In the genomic region with DNA sequence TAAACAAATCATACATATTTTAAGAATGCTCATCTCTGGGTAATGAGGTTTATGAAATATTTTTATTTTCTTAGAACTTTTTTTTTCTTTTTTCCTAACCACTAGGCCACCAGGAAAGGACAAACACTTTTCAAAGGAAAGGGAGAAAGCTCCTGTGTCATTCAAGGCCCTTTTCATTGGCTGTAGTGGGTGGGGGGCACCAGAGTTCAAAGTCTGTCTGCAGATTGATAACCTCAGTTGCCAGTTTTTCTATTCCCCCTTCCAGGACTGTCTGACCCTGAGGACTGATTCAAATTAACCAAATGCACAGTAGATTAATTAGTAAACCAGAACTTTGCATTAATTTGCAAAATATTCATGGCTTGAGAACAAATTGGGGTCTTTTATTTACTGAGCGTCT, we compare ENCODE assay signal across 12 cellular contexts.
DNase-seq lines count a peak whose midpoint lies in the region; ATAC-seq and TF ChIP-seq lines count a peak whose summit lies in the region.
"Had no signal": no experiment of that assay in that cellular context is flagged by ENCODE, and none has a peak within 500 bp of the region (broad histone marks: within the 10 kb centered on the region; RNA-seq: fewer than 3 reads in every experiment).

No MANE protein-coding gene starts in this region.

- intact Hi-C loops in thyroid gland (cut with DNase I): no loop called here

- H3K4me1 ChIP-seq in mucosa of rectum (ENCODE audit: control insufficient read depth in 2 of 2, insufficient read depth in 2 of 2, low read length in 2 of 2): peaks cover 0 to 2% of the 10 kb centered on the region in 2 donors
- peaks cover 19 to 36% of the 10 kb centered on the region in 2 donors for H3K4me1 ChIP-seq in thyroid gland
- peaks cover 11% of the 10 kb centered on the region for H3K4me1 ChIP-seq in suprapubic skin

- no peak for DNase-seq in activated T-cell treated with anti-CD3 and anti-CD28 coated beads, Interleukin-2, amount 50 U/mL, for 24 hours
- DNase-seq in activated T-cell treated with anti-CD3 and anti-CD28 coated beads, Interleukin-2, amount 50 U/mL, for 4 hours: no peak
- DNase-seq in brain microvascular endothelial cell (no peak), thyroid gland (no peak), NCI-H1417 (lab: John Stamatoyannopoulos, UW) (no peak), COLO829 (ENCODE audit: low spot score) (no peak), suprapubic skin (ENCODE audit: low spot score in 2 of 2) (no peak)
- DNase-seq: activated CD4-positive, alpha-beta T cell treated with anti-CD3 and anti-CD28 coated beads, Interleukin-2, amount 50 U/mL, for 4 hours had no signal

- TF ChIP-seq CTCF in brain microvascular endothelial cell (IDR thresholded peaks at IDR 0.05; ENCODE audit: low read depth, low read length, missing control alignments) (no peak), thyroid gland (IDR thresholded peaks at IDR 0.05) (no peak), suprapubic skin (IDR thresholded peaks at IDR 0.05) (no peak)

- peaks cover 96% of the 10 kb centered on the region for H3K36me3 Mint-ChIP-seq in activated T-cell treated with anti-CD3 and anti-CD28 coated beads, Interleukin-2, amount 50 U/mL, for 24 hours (ENCODE audit: low read depth)
- peaks cover 49% of the 10 kb centered on the region for H3K36me3 Mint-ChIP-seq in activated T-cell treated with anti-CD3 and anti-CD28 coated beads, Interleukin-2, amount 50 U/mL, for 4 hours (ENCODE audit: insufficient read depth)

- no peak for ATAC-seq in activated T-cell treated with anti-CD3 and anti-CD28 coated beads, Interleukin-2, amount 50 U/mL, for 4 hours

- in situ Hi-C loops in brain microvascular endothelial cell (cut with HindIII; ENCODE audit: low pct_ligation_motif_present, low sequenced_read_pairs): no loop called here

- H3K9me3 ChIP-seq in mucosa of rectum (ENCODE audit: control insufficient read depth in 2 of 2, low read length in 2 of 2): no peaks in the 10 kb centered on the region
- H3K9me3 ChIP-seq in thyroid gland: no peaks in the 10 kb centered on the region
- H3K9me3 ChIP-seq in suprapubic skin: no peaks in the 10 kb centered on the region
- H3K9me3 ChIP-seq: MG63 had no signal

- H3K27ac Mint-ChIP-seq in activated T-cell treated with anti-CD3 and anti-CD28 coated beads, Interleukin-2, amount 50 U/mL, for 24 hours: peak overlapping the region; percentile 97

- H3K9ac ChIP-seq in mucosa of rectum (ENCODE audit: low read depth in 1 of 2, low read length in 2 of 2): no peak overlapping the region

- 84 to 87% methylated on average over 1 of the region's 1 CpG for WGBS in thyroid gland, 2 donors
- WGBS in suprapubic skin: 81% methylated on average over 1 of the region's 1 CpG

- TF ChIP-seq EP300 in suprapubic skin (IDR thresholded peaks at IDR 0.05): no peak

- H3K27ac ChIP-seq in brain microvascular endothelial cell (peak overlapping the region; percentile 99), mucosa of rectum (ENCODE audit: low read depth in 2 of 2, low read length in 2 of 2) (peak overlapping the region; percentile 59 to 70), thyroid gland (peak overlapping the region in 2 of 3 donors; percentile 13 to 71), suprapubic skin (no peak overlapping the region)

- H3K27me3 ChIP-seq in brain microvascular endothelial cell (replicated peaks) (no peaks in the 10 kb centered on the region), mucosa of rectum (ENCODE audit: control insufficient read depth in 2 of 2, insufficient read depth in 2 of 2, low read length in 2 of 2) (no peaks in the 10 kb centered on the region), thyroid gland (no peaks in the 10 kb centered on the region), suprapubic skin (no peaks in the 10 kb centered on the region)
- H3K27me3 ChIP-seq: MG63 had no signal

- no peaks in the 10 kb centered on the region for H3K27me3 Mint-ChIP-seq in activated T-cell treated with anti-CD3 and anti-CD28 coated beads, Interleukin-2, amount 50 U/mL, for 24 hours
- H3K27me3 Mint-ChIP-seq in activated T-cell treated with anti-CD3 and anti-CD28 coated beads, Interleukin-2, amount 50 U/mL, for 4 hours (ENCODE audit: low read depth): no peaks in the 10 kb centered on the region
- H3K27me3 Mint-ChIP-seq: activated naive CD4-positive, alpha-beta T cell treated with anti-CD3 and anti-CD28 coated beads, Interleukin-2, amount 50 U/mL, for 24 hours had no signal

- H3K4me3 ChIP-seq in brain microvascular endothelial cell (ENCODE audit: low read depth, low read length) (no peak overlapping the region), mucosa of rectum (ENCODE audit: low read length in 2 of 2) (no peak overlapping the region), thyroid gland (replicated peaks in 1 of 3) (no peak overlapping the region), suprapubic skin (no peak overlapping the region)
- H3K4me3 ChIP-seq: MG63 had no signal

- TF ChIP-seq POLR2A in thyroid gland (IDR thresholded peaks at IDR 0.05) (no peak), suprapubic skin (IDR thresholded peaks at IDR 0.05) (no peak)

- H3K36me3 ChIP-seq in brain microvascular endothelial cell (replicated peaks): no peaks in the 10 kb centered on the region
- H3K36me3 ChIP-seq in mucosa of rectum (ENCODE audit: control insufficient read depth in 2 of 2, insufficient read depth in 2 of 2, low read length in 2 of 2): peaks cover 3 to 4% of the 10 kb centered on the region in 2 donors
- H3K36me3 ChIP-seq in thyroid gland: no peaks in the 10 kb centered on the region
- H3K36me3 ChIP-seq in suprapubic skin: no peaks in the 10 kb centered on the region
- H3K36me3 ChIP-seq: MG63 had no signal

- H3K4me1 Mint-ChIP-seq in activated T-cell treated with anti-CD3 and anti-CD28 coated beads, Interleukin-2, amount 50 U/mL, for 24 hours (ENCODE audit: low read depth): peaks cover 45% of the 10 kb centered on the region
- peaks cover 17% of the 10 kb centered on the region for H3K4me1 Mint-ChIP-seq in activated T-cell treated with anti-CD3 and anti-CD28 coated beads, Interleukin-2, amount 50 U/mL, for 4 hours (ENCODE audit: low read depth)

- H3K4me3 Mint-ChIP-seq in activated T-cell treated with anti-CD3 and anti-CD28 coated beads, Interleukin-2, amount 50 U/mL, for 24 hours: no peak overlapping the region
- no peak overlapping the region for H3K4me3 Mint-ChIP-seq in activated T-cell treated with anti-CD3 and anti-CD28 coated beads, Interleukin-2, amount 50 U/mL, for 4 hours
- H3K4me3 Mint-ChIP-seq: activated naive CD4-positive, alpha-beta T cell treated with anti-CD3 and anti-CD28 coated beads, Interleukin-2, amount 50 U/mL, for 24 hours; T-helper 2 cell treated with Interferon-gamma antibody and Interleukin-4, amounts not matched to agents 5 μg/mL and 100 μg/mL, for 36 hours had no signal

- no peaks in the 10 kb centered on the region for H3K9me3 Mint-ChIP-seq in activated T-cell treated with anti-CD3 and anti-CD28 coated beads, Interleukin-2, amount 50 U/mL, for 24 hours
- H3K9me3 Mint-ChIP-seq in activated T-cell treated with anti-CD3 and anti-CD28 coated beads, Interleukin-2, amount 50 U/mL, for 4 hours: no peaks in the 10 kb centered on the region
- H3K9me3 Mint-ChIP-seq: activated naive CD4-positive, alpha-beta T cell treated with anti-CD3 and anti-CD28 coated beads, Interleukin-2, amount 50 U/mL, for 24 hours; T-helper 2 cell treated with Interferon-gamma antibody and Interleukin-4, amounts not matched to agents 5 μg/mL and 100 μg/mL, for 36 hours had no signal
